1 cellular context compared by ENCODE assay signal in genomic region chr4:54683616-54684346, GRCh38.
TF ChIP-seq lines count a peak whose summit lies in the region.

No MANE protein-coding gene starts in this region.

TF ChIP-seq in GM23338, 12 proteins besides CTCF, POLR2A, EP300 and RAD21 (continued from another document):
- TF ChIP-seq ZNF462 (CRISPR knock-in tag; IDR thresholded peaks at IDR 0.05) (no peak), ZNF114 (CRISPR knock-in tag; IDR thresholded peaks at IDR 0.05) (no peak)
